ENCODE assay signal across 1 cellular context in the genomic region with DNA sequence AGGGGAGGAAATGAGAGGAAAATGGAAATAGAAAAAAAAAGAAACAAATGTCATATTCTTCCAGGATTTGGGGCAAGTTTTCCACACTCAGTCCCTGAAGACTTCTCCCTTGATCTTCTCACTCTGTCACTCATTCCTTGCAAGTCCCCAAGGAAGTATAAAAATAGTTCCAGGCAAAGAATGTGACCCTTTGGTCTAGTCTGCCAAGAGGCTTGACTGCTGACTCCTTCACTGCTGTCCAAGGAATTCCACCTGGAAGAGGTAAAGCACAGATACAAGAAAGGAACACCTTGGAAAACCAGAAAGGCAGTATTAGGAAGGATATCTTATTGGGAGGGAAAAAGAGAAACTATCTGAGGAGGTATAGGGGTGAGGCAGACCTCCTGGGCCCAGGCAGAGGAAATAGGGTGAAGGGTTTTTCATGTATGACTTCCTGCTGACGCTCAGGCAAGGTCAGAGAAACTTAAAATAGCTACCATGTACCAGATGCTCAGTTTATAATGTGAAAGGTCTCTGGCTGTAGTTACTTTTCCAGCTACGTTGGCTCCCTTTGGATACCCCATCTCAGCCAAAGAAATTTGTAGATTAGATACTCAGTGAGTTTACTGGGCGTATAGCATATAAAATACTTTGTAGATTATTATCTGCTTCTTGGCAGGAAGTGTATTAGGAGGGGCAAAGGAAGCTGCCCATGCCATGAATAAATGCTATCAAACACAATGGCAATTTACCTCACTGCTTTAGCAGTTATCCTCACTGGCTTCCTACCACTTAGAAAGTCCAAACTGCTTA.
TF ChIP-seq lines count a peak whose summit lies in the region.

No MANE protein-coding gene starts in this region.

TF ChIP-seq in GM12878, 131 proteins besides CTCF, POLR2A, EP300 and RAD21:
- TF ChIP-seq, protein P1, sequence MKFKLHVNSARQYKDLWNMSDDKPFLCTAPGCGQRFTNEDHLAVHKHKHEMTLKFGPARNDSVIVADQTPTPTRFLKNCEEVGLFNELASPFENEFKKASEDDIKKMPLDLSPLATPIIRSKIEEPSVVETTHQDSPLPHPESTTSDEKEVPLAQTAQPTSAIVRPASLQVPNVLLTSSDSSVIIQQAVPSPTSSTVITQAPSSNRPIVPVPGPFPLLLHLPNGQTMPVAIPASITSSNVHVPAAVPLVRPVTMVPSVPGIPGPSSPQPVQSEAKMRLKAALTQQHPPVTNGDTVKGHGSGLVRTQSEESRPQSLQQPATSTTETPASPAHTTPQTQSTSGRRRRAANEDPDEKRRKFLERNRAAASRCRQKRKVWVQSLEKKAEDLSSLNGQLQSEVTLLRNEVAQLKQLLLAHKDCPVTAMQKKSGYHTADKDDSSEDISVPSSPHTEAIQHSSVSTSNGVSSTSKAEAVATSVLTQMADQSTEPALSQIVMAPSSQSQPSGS (IDR thresholded peaks at IDR 0.05; ENCODE audit: low read length), result no peak
- TF ChIP-seq TBL1XR1 (IDR thresholded peaks at IDR 0.05; ENCODE audit: low read depth, low read length), result no peak
- no peak for TF ChIP-seq ZNF24 (IDR thresholded peaks at IDR 0.05)
- TF ChIP-seq STAT1 (conservative IDR thresholded peaks at IDR 0.05), result no peak
- no peak for TF ChIP-seq NFIC (IDR thresholded peaks at IDR 0.05; ENCODE audit: low read depth, low read length)
- no peak for TF ChIP-seq CREB1 (IDR thresholded peaks at IDR 0.05; ENCODE audit: low read depth)
- TF ChIP-seq, protein P2, sequence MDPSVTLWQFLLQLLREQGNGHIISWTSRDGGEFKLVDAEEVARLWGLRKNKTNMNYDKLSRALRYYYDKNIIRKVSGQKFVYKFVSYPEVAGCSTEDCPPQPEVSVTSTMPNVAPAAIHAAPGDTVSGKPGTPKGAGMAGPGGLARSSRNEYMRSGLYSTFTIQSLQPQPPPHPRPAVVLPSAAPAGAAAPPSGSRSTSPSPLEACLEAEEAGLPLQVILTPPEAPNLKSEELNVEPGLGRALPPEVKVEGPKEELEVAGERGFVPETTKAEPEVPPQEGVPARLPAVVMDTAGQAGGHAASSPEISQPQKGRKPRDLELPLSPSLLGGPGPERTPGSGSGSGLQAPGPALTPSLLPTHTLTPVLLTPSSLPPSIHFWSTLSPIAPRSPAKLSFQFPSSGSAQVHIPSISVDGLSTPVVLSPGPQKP (IDR thresholded peaks at IDR 0.05; ENCODE audit: low read depth, low read length), result no peak
- no peak for TF ChIP-seq RUNX3 (IDR thresholded peaks at IDR 0.05; ENCODE audit: low read length)
- no peak for TF ChIP-seq SIX5 (IDR thresholded peaks at IDR 0.05; ENCODE audit: low read depth, low read length, severe bottlenecking)
- no peak for TF ChIP-seq IKZF1 (conservative IDR thresholded peaks at IDR 0.05)
- TF ChIP-seq HDAC2 (IDR thresholded peaks at IDR 0.05), result no peak
- TF ChIP-seq MEF2A (IDR thresholded peaks at IDR 0.05; ENCODE audit: insufficient read depth, low read depth, low read length), result no peak
- TF ChIP-seq MTA3 (IDR thresholded peaks at IDR 0.05; ENCODE audit: borderline replicate concordance, low read length), result no peak
- no peak for TF ChIP-seq FOS (IDR thresholded peaks at IDR 0.05; ENCODE audit: borderline replicate concordance, extremely low read depth, insufficient read length)
- TF ChIP-seq IRF4 (IDR thresholded peaks at IDR 0.05; ENCODE audit: low read depth, low read length), result no peak
- no peak for TF ChIP-seq IKZF2 (IDR thresholded peaks at IDR 0.05)
